11 cellular contexts compared by ENCODE assay signal in the genomic region with DNA sequence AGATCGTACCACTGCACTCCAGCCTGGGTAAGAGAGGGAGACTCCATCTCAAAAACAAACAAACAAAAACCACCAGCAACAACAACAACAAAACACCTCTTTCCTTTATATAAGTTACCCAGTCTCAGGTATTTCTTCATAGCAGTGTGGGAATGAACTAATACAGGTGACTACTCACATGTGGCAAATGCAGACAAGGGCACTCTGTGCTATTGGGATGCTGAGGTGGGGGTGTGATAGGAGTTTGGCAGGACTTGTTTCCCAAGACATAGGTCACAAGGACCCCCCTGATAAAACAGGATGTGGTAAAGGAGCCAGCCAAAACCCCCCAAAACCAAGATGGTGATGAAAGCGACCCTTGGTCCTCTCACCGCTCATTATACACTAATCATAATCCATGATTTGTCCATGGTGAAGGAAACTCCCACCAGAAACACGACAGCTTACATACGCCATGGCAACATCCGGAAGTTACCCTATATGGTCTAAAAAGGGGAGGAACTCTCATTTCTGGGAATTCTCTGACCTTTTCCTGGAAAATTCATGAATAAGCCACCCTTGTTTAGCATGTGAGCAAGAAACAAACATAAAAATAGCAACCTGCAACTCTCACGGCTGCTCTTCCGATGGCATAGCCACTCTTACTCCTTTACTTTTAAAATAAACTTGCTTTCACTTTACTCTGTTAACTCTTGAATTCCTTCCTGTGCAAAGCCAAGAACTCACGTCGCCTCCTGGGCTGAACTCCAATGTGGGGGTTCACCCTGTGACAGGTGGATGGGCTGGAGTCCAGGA. TPM values are rescaled to one million over a fixed set of nuclear protein-coding genes. Genes with fewer than 3 reads are reported as not detected.
DNase-seq lines count a peak whose midpoint lies in the region; ATAC-seq and TF ChIP-seq lines count a peak whose summit lies in the region.
"Had no signal": no experiment of that assay in that cellular context is flagged by ENCODE, and none has a peak within 500 bp of the region (broad histone marks: within the 10 kb centered on the region; RNA-seq: fewer than 3 reads in every experiment).

No MANE protein-coding gene starts in this region.

- H3K4me1 Mint-ChIP-seq in activated T-cell treated with anti-CD3 and anti-CD28 coated beads, Interleukin-2, amount 50 U/mL, for 72 hours (ENCODE audit: low read depth), result peaks cover 24% of the 10 kb centered on the region
- peaks cover 21% of the 10 kb centered on the region for H3K4me1 Mint-ChIP-seq in chondrocyte (ENCODE audit: low read depth)
- H3K4me1 Mint-ChIP-seq: endodermal cell had no signal

- H3K27ac ChIP-seq in lung (ENCODE audit: low read depth in 1 of 2, low read length in 1 of 2), result peak overlapping the region; percentile 54 to 76
- H3K27ac ChIP-seq in transverse colon, result peak overlapping the region; percentile 64 to 80 (median 74)

- H3K36me3 Mint-ChIP-seq in activated T-cell treated with anti-CD3 and anti-CD28 coated beads, Interleukin-2, amount 50 U/mL, for 72 hours (ENCODE audit: insufficient read depth in 2 of 2), result peaks cover 0 to 1% of the 10 kb centered on the region in 2 donors
- H3K36me3 Mint-ChIP-seq in chondrocyte (ENCODE audit: low read depth), result no peaks in the 10 kb centered on the region

- H3K9me3 ChIP-seq in lung (ENCODE audit: control insufficient read depth in 2 of 2, insufficient read depth in 1 of 2, low read length in 1 of 2) (no peaks in the 10 kb centered on the region), transverse colon (no peaks in the 10 kb centered on the region)

- no peak for DNase-seq in activated T-cell treated with anti-CD3 and anti-CD28 coated beads, Interleukin-2, amount 50 U/mL, for 72 hours
- DNase-seq in activated T-cell treated with anti-CD3 and anti-CD28 coated beads, Interleukin-2, amount 50 U/mL, for 1 hour, result no peak
- DNase-seq in chondrocyte (ENCODE audit: low spot score) (no peak), lung (ENCODE audit: low spot score) (no peak), transverse colon (no peak), DMS153 (lab: John Stamatoyannopoulos, UW) (no peak), head of caudate nucleus (no peak), mesenteric fat pad (ENCODE audit: low spot score) (no peak)
- DNase-seq: COR-L47, endodermal cell, NCI-H524 treated with DMSO at 0.1 percent for 48 hours had no signal

- intact Hi-C loops in transverse colon (cut with DNase I; ENCODE audit: low total_unique reads) (no loop called here), head of caudate nucleus (cut with DNase I) (loop anchor here (5.0 kb wide), 2 partner anchors 308 to 358 kb away; no protein-coding TSS in a partner anchor)

- in situ Hi-C loops in transverse colon (cut with MboI; ENCODE audit: low pct_ligation_motif_present in 1 of 4, low pct_unique_long_range_greater_than_20kb in 1 of 4, low sequenced_read_pairs in 3 of 4), result loop anchor here in 3 of 4 donors (10.0 to 25.0 kb wide), 2 partner anchors 310 to 318 kb away; a partner anchor contains a TSS

- H3K27me3 ChIP-seq in lung (ENCODE audit: control insufficient read depth, insufficient read depth), result no peaks in the 10 kb centered on the region
- no peaks in the 10 kb centered on the region for H3K27me3 ChIP-seq in transverse colon

- no peak for TF ChIP-seq POLR2A in transverse colon (IDR thresholded peaks at IDR 0.05)

- no peaks in the 10 kb centered on the region for H3K27me3 Mint-ChIP-seq in activated T-cell treated with anti-CD3 and anti-CD28 coated beads, Interleukin-2, amount 50 U/mL, for 72 hours (ENCODE audit: low read depth)
- no peaks in the 10 kb centered on the region for H3K27me3 Mint-ChIP-seq in chondrocyte (ENCODE audit: low read depth)

- H3K36me3 ChIP-seq in lung (ENCODE audit: control insufficient read depth in 2 of 2, insufficient read depth in 2 of 2, low read length in 2 of 2), result no peaks in the 10 kb centered on the region
- no peaks in the 10 kb centered on the region for H3K36me3 ChIP-seq in transverse colon

- peak; percentile 50 for TF ChIP-seq EP300 in transverse colon (IDR thresholded peaks at IDR 0.05; ENCODE audit: low read depth)

- H3K27ac Mint-ChIP-seq in activated T-cell treated with anti-CD3 and anti-CD28 coated beads, Interleukin-2, amount 50 U/mL, for 72 hours, result peak overlapping the region; percentile 88
- H3K27ac Mint-ChIP-seq in chondrocyte (ENCODE audit: unreplicated experiment), result peak overlapping the region; percentile 59
- H3K27ac Mint-ChIP-seq: endodermal cell had no signal

- TF ChIP-seq CTCF in chondrocyte (IDR thresholded peaks at IDR 0.05), result no peak
- no peak for TF ChIP-seq CTCF in lung (IDR thresholded peaks at IDR 0.05; ENCODE audit: control extremely low read depth, extremely low read depth)
- no peak for TF ChIP-seq CTCF in transverse colon (IDR thresholded peaks at IDR 0.05)

- H3K9me3 Mint-ChIP-seq in activated T-cell treated with anti-CD3 and anti-CD28 coated beads, Interleukin-2, amount 50 U/mL, for 72 hours, result peaks cover 0 to 2% of the 10 kb centered on the region in 2 donors
- no peaks in the 10 kb centered on the region for H3K9me3 Mint-ChIP-seq in chondrocyte (ENCODE audit: low read depth)

- WGBS in lung, 2 donors, result 22 to 31% methylated on average over 10 of the region's 10 CpGs
- 18 to 34% methylated on average over 3 to 10 of the region's 10 CpGs for WGBS in transverse colon (ENCODE audit: low coverage in 1 of 2), 2 donors

- ATAC-seq in activated T-cell treated with anti-CD3 and anti-CD28 coated beads, Interleukin-2, amount 50 U/mL, for 72 hours (replicated peaks in 1 of 2), result peak; percentile 76 to 81
- peak; percentile 67 for ATAC-seq in lung (ENCODE audit: insufficient read depth, low FRiP score)

- H3K4me3 ChIP-seq in lung (no peak overlapping the region), transverse colon (peak overlapping the region in 2 of 4 donors; percentile 18 to 34)

- peak overlapping the region; percentile 78 for H3K4me3 Mint-ChIP-seq in activated T-cell treated with anti-CD3 and anti-CD28 coated beads, Interleukin-2, amount 50 U/mL, for 72 hours
- H3K4me3 Mint-ChIP-seq in chondrocyte (ENCODE audit: unreplicated experiment), result no peak overlapping the region
- H3K4me3 Mint-ChIP-seq: endodermal cell had no signal

- H3K4me1 ChIP-seq in lung (ENCODE audit: control insufficient read depth in 2 of 2, insufficient read depth in 2 of 2, low read length in 2 of 2) (peaks cover 2 to 13% of the 10 kb centered on the region in 2 donors), transverse colon (peaks cover 2 to 21% (median 9%) of the 10 kb centered on the region in 4 donors)

RNA-seq across cellular contexts. Expression of a gene that starts 18.8 kb away (rescaled TPM):
- 100 to 1,000 TPM; 129 to 161 TPM for total RNA-seq in activated T-cell treated with anti-CD3 and anti-CD28 coated beads, Interleukin-2, amount 50 U/mL, for 72 hours
- total RNA-seq in chondrocyte (21.6 to 24.6 TPM (median 22.4 TPM) in 3 replicates), lung (10 to 100 TPM; 13.3 to 14.1 TPM), transverse colon (10 to 100 TPM; 10.5 to 38.9 (median 26.1) TPM), mesenteric fat pad (14.7 TPM)
- 1 to 10 TPM; 3.8 to 6.8 TPM for polyA plus RNA-seq in lung
